Comparison of ENCODE assay signal across 14 cellular contexts in genomic region chr2:203808041-203808750, GRCh38. TPM values are rescaled to one million over a fixed set of nuclear protein-coding genes. Genes with fewer than 3 reads are reported as not detected.
A peak's percentile ranks its signal among the peaks of the same experiment; 100 is the strongest.
DNase-seq lines count a peak whose midpoint lies in the region; ATAC-seq, FAIRE-seq and TF ChIP-seq lines count a peak whose summit lies in the region.
"Had no signal": no experiment of that assay in that cellular context is flagged by ENCODE, and none has a peak within 500 bp of the region (broad histone marks: within the 10 kb centered on the region; RNA-seq: fewer than 3 reads in every experiment).

No MANE protein-coding gene starts in this region.

- H2AFZ ChIP-seq in trophoblast cell (ENCODE audit: insufficient read depth, low read length, poor library complexity): no peak overlapping the region

- DNase-seq in GM03348 (ENCODE audit: low spot score): peak; percentile 76
- DNase-seq in RPMI8226: peak; percentile 23
- peak; percentile 4 for DNase-seq in esophagus muscularis mucosa (ENCODE audit: extremely low spot score)
- DNase-seq in trophoblast cell: peak; percentile 78 to 82
- no peak for DNase-seq in stimulated activated naive CD8-positive, alpha-beta T cell treated with anti-CD3 and anti-CD28 coated beads, Interleukin-15, Interleukin-2, amounts not matched to agents 100 U/mL and 50 U/mL, for 24 hours
- DNase-seq in CD14-positive monocyte (ENCODE audit: low spot score): no peak
- DNase-seq in naive thymus-derived CD4-positive, alpha-beta T cell: no peak
- no peak for DNase-seq in pancreas
- DNase-seq: NCI-H526; stimulated activated naive B cell treated with anti-CD40 and anti-IgM and Interleukin-4, amounts not matched to agents 10 μg/mL and 1 μg/mL and 100 μg/mL, for 72 hours; T-helper 17 cell had no signal

- H3K4me1 ChIP-seq in esophagus muscularis mucosa: peaks cover 0 to 5% (median 0%) of the 10 kb centered on the region in 4 donors
- H3K4me1 ChIP-seq in trophoblast cell (ENCODE audit: control insufficient read depth in 1 of 2, insufficient read depth in 2 of 2, low read length in 2 of 2): no peaks in the 10 kb centered on the region
- peaks cover 42 to 47% of the 10 kb centered on the region in 2 donors for H3K4me1 ChIP-seq in naive thymus-derived CD4-positive, alpha-beta T cell (ENCODE audit: control insufficient read depth in 2 of 2, insufficient read depth in 2 of 2, low read length in 2 of 2)
- peaks cover 0 to 6% (median 0%) of the 10 kb centered on the region in 3 donors for H3K4me1 ChIP-seq in pancreas

- no peak overlapping the region for H3K23ac ChIP-seq in trophoblast cell (ENCODE audit: low read length)

- ATAC-seq in stimulated activated naive CD8-positive, alpha-beta T cell treated with anti-CD3 and anti-CD28 coated beads, Interleukin-15, Interleukin-2, amounts not matched to agents 100 U/mL and 50 U/mL, for 24 hours: no peak
- no peak for ATAC-seq in naive thymus-derived CD4-positive, alpha-beta T cell
- ATAC-seq in pancreas: no peak
- ATAC-seq: stimulated activated naive B cell treated with anti-CD40 and anti-IgM and Interleukin-4, amounts not matched to agents 10 μg/mL and 1 μg/mL and 100 μg/mL, for 72 hours; T-helper 17 cell had no signal

- no peak overlapping the region for H3K18ac ChIP-seq in trophoblast cell (ENCODE audit: low read length)

- CTCF ChIA-PET in naive thymus-derived CD4-positive, alpha-beta T cell (lab: Charles Lee): interaction anchor here (0.6 to 0.9 kb wide), 2 partner anchors 89 to 323 kb away, joined by 3 read pairs; no protein-coding TSS in a partner anchor

- FAIRE-seq in pancreas (lab: Jason Lieb, UNC): no peak
- FAIRE-seq: G401.6 had no signal

- H3K27me3 Mint-ChIP-seq in CD14-positive monocyte (ENCODE audit: low read depth in 3 of 3): no peaks in the 10 kb centered on the region
- H3K27me3 Mint-ChIP-seq in naive thymus-derived CD4-positive, alpha-beta T cell: peaks cover 0 to 2% (median 0%) of the 10 kb centered on the region in 5 donors
- H3K27me3 Mint-ChIP-seq: dendritic cell treated with granulocyte-macrophage colony-stimulating factor and Interleukin-4, amounts not matched to agents 40 ng/mL and 50 ng/mL, for 4 days; T-helper 17 cell had no signal

- H3K27me3 ChIP-seq in esophagus muscularis mucosa: no peaks in the 10 kb centered on the region
- H3K27me3 ChIP-seq in trophoblast cell (ENCODE audit: insufficient read depth, low read length): no peaks in the 10 kb centered on the region
- H3K27me3 ChIP-seq in naive thymus-derived CD4-positive, alpha-beta T cell (ENCODE audit: control insufficient read depth in 2 of 2, insufficient read depth in 2 of 2, low read length in 2 of 2): no peaks in the 10 kb centered on the region
- no peaks in the 10 kb centered on the region for H3K27me3 ChIP-seq in pancreas

- no peak overlapping the region for H2BK5ac ChIP-seq in trophoblast cell (ENCODE audit: low read depth, low read length, poor library complexity)

- no peak overlapping the region for H3K4ac ChIP-seq in trophoblast cell (ENCODE audit: low read depth, low read length)

- H3K9me3 ChIP-seq in esophagus muscularis mucosa (peaks cover 0 to 19% (median 11%) of the 10 kb centered on the region in 4 donors), trophoblast cell (ENCODE audit: insufficient read depth, low read depth, low read length) (peaks cover 2% of the 10 kb centered on the region), pancreas (no peaks in the 10 kb centered on the region)
- H3K9me3 ChIP-seq in naive thymus-derived CD4-positive, alpha-beta T cell (ENCODE audit: control insufficient read depth in 2 of 3, low read length in 3 of 3): no peaks in the 10 kb centered on the region

- no peak overlapping the region for H3K27ac ChIP-seq in esophagus muscularis mucosa (replicated peaks in 1 of 4)
- no peak overlapping the region for H3K27ac ChIP-seq in trophoblast cell (ENCODE audit: low read depth, low read length)
- no peak overlapping the region for H3K27ac ChIP-seq in naive thymus-derived CD4-positive, alpha-beta T cell (ENCODE audit: low read depth, low read length)
- no peak overlapping the region for H3K27ac ChIP-seq in pancreas

- H4K91ac ChIP-seq in trophoblast cell (ENCODE audit: low read depth, low read length): no peak overlapping the region

- H2AK5ac ChIP-seq in trophoblast cell (ENCODE audit: low read length): no peak overlapping the region

- H3K79me1 ChIP-seq in trophoblast cell (ENCODE audit: low read length): no peaks in the 10 kb centered on the region

- peaks cover 3 to 4% of the 10 kb centered on the region in 2 donors for H3K36me3 Mint-ChIP-seq in CD14-positive monocyte
- peaks cover 0 to 18% (median 0%) of the 10 kb centered on the region in 5 donors for H3K36me3 Mint-ChIP-seq in naive thymus-derived CD4-positive, alpha-beta T cell

- TF ChIP-seq POLR2A in esophagus muscularis mucosa (IDR thresholded peaks at IDR 0.05; ENCODE audit: low read depth): no peak

- TF ChIP-seq CTCF in esophagus muscularis mucosa (IDR thresholded peaks at IDR 0.05) (no peak), CD14-positive monocyte (IDR thresholded peaks at IDR 0.05) (no peak), pancreas (IDR thresholded peaks at IDR 0.05) (no peak)

- no peak overlapping the region for H2BK12ac ChIP-seq in trophoblast cell (ENCODE audit: low read length)

- H4K12ac ChIP-seq in trophoblast cell (ENCODE audit: low read depth, low read length): no peak overlapping the region

- no peak overlapping the region for H3K9ac ChIP-seq in trophoblast cell (ENCODE audit: low read length)

- H3K9me3 Mint-ChIP-seq in CD14-positive monocyte: peaks cover 3 to 18% (median 8%) of the 10 kb centered on the region in 7 donors
- peaks cover 0 to 17% (median 6%) of the 10 kb centered on the region in 11 donors for H3K9me3 Mint-ChIP-seq in naive thymus-derived CD4-positive, alpha-beta T cell
- H3K9me3 Mint-ChIP-seq: dendritic cell treated with granulocyte-macrophage colony-stimulating factor and Interleukin-4, amounts not matched to agents 40 ng/mL and 50 ng/mL, for 4 days had no signal

- no peaks in the 10 kb centered on the region for H3K79me2 ChIP-seq in trophoblast cell (ENCODE audit: control insufficient read depth, insufficient read depth, low read length, poor library complexity)

- intact Hi-C loops in esophagus muscularis mucosa (cut with DNase I) (no loop called here), CD14-positive monocyte (cut with micrococcal nuclease) (no loop called here), pancreas (cut with DNase I) (no loop called here)
- intact Hi-C loops in naive thymus-derived CD4-positive, alpha-beta T cell (cut with micrococcal nuclease): no loop called here

- no peaks in the 10 kb centered on the region for H3K36me3 ChIP-seq in esophagus muscularis mucosa
- no peaks in the 10 kb centered on the region for H3K36me3 ChIP-seq in trophoblast cell (ENCODE audit: control insufficient read depth in 1 of 2, insufficient read depth in 2 of 2, low read length in 2 of 2)
- H3K36me3 ChIP-seq in naive thymus-derived CD4-positive, alpha-beta T cell (ENCODE audit: control insufficient read depth in 2 of 3, insufficient read depth in 3 of 3, low read length in 3 of 3): no peaks in the 10 kb centered on the region
- H3K36me3 ChIP-seq in pancreas: no peaks in the 10 kb centered on the region

- no peak overlapping the region for H3K4me3 Mint-ChIP-seq in CD14-positive monocyte
- peak overlapping the region in 1 of 10 donors; percentile 10 for H3K4me3 Mint-ChIP-seq in naive thymus-derived CD4-positive, alpha-beta T cell
- H3K4me3 Mint-ChIP-seq: dendritic cell treated with granulocyte-macrophage colony-stimulating factor and Interleukin-4, amounts not matched to agents 40 ng/mL and 50 ng/mL, for 4 days; stimulated activated naive B cell treated with anti-CD40 and anti-IgM and Interleukin-4, amounts not matched to agents 10 μg/mL and 1 μg/mL and 100 μg/mL, for 72 hours; T-helper 17 cell had no signal

- 65% methylated on average over 7 of the region's 7 CpGs for WGBS in esophagus muscularis mucosa
- WGBS in trophoblast cell (ENCODE audit: extremely low coverage, insufficient coverage, insufficient read length): no CpG with 5 or more reads among the region's 7 CpGs
- 88 to 90% methylated on average over 7 of the region's 7 CpGs for WGBS in pancreas, 2 donors

- no peak overlapping the region for H3K4me2 ChIP-seq in trophoblast cell (ENCODE audit: low read length)

- peak overlapping the region in 1 of 7 donors; percentile 22 for H3K27ac Mint-ChIP-seq in CD14-positive monocyte
- peak overlapping the region in 2 of 9 donors; percentile 58 to 69 for H3K27ac Mint-ChIP-seq in naive thymus-derived CD4-positive, alpha-beta T cell
- H3K27ac Mint-ChIP-seq: dendritic cell treated with granulocyte-macrophage colony-stimulating factor and Interleukin-4, amounts not matched to agents 40 ng/mL and 50 ng/mL, for 4 days; stimulated activated naive B cell treated with anti-CD40 and anti-IgM and Interleukin-4, amounts not matched to agents 10 μg/mL and 1 μg/mL and 100 μg/mL, for 72 hours had no signal

- no peak overlapping the region for H2BK120ac ChIP-seq in trophoblast cell (ENCODE audit: insufficient read depth, low read length, poor library complexity)

- H4K8ac ChIP-seq in trophoblast cell (ENCODE audit: low read depth, low read length): no peak overlapping the region

- no peak for TF ChIP-seq EP300 in esophagus muscularis mucosa (IDR thresholded peaks at IDR 0.05)

- H3K4me1 Mint-ChIP-seq in CD14-positive monocyte: peaks cover 52% of the 10 kb centered on the region
- peaks cover 34 to 90% (median 84%) of the 10 kb centered on the region in 7 donors for H3K4me1 Mint-ChIP-seq in naive thymus-derived CD4-positive, alpha-beta T cell

- POLR2A ChIA-PET in naive thymus-derived CD4-positive, alpha-beta T cell (lab: Charles Lee): interaction anchor here (0.5 to 2.0 kb wide), 9 partner anchors 10 to 482 kb away, joined by 3 to 9 read pairs (median 5); partner anchors contain the start of genes CD28 and CTLA4

- H3K4me3 ChIP-seq in esophagus muscularis mucosa (no peak overlapping the region), trophoblast cell (ENCODE audit: low read depth, low read length) (no peak overlapping the region), pancreas (no peak overlapping the region)
- H3K4me3 ChIP-seq in naive thymus-derived CD4-positive, alpha-beta T cell (ENCODE audit: low read length): no peak overlapping the region

- H3K14ac ChIP-seq in trophoblast cell (ENCODE audit: low read length): no peak overlapping the region

RNA-seq across cellular contexts. Expression of gene CTLA4, which starts 59.4 kb away (rescaled TPM):
- total RNA-seq in esophagus muscularis mucosa: under 1 TPM in 1 of 4 donors, not detected in 3; 0.33 TPM
- polyA plus RNA-seq in trophoblast cell (2013): 0.07 TPM in 1 of 2 replicates, not detected in the other
- not detected for polyA plus RNA-seq in CD14-positive monocyte
- total RNA-seq in naive thymus-derived CD4-positive, alpha-beta T cell: 10 to 100 TPM; 10.1 to 36.7 (median 20.6) TPM
- polyA plus RNA-seq in naive thymus-derived CD4-positive, alpha-beta T cell: 1 to 10 TPM; 1.9 to 2.5 TPM
- under 1 TPM in 3 of 6 donors, not detected in 3; 0.16 to 0.25 (median 0.17) TPM for total RNA-seq in pancreas
- not detected for polyA plus RNA-seq in pancreas
- total RNA-seq: skeletal muscle tissue had no signal

Comparison
In these comparisons a context has a peak if more than half of its experiments do, and no peak if none do; other contexts are left out.
1. DNase-seq: peak in GM03348 (single experiment), RPMI8226 (single experiment), esophagus muscularis mucosa (single experiment) and trophoblast cell (2 of 2); none in stimulated activated naive CD8-positive, alpha-beta T cell treated with anti-CD3 and anti-CD28 coated beads, Interleukin-15, Interleukin-2, amounts not matched to agents 100 U/mL and 50 U/mL, for 24 hours (single experiment), CD14-positive monocyte (single experiment), naive thymus-derived CD4-positive, alpha-beta T cell (0 of 9) and pancreas (0 of 6).
2. RNA of gene CTLA4, which starts 59.4 kb away (total RNA-seq): 10.1 to 36.7 TPM in naive thymus-derived CD4-positive, alpha-beta T cell; 0.16 to 0.25 TPM in pancreas and 0.33 TPM in esophagus muscularis mucosa; every median in the first group is over 4 times any median in the second.